In the genomic region with DNA sequence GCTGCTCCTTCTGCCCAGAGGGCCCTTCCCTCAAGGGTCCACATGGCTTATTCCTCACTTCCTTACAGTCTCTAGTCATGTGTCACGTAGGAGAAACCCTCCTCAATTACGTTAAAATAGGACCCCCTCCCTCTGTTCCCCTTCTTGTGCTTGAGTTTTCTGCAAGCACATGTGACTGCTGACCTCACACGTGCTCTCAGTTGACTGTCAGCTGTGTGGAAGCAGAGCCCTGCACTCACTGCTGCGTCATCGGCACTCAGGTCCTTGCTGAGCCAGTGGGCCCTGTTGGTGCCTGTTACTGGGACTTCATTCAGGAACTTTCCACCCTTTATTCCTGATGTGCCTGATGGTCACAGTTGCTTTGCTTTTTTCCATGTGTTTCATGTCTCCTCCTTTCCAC, we compare ENCODE assay signal across 23 cellular contexts. TPM values are rescaled to one million over a fixed set of nuclear protein-coding genes. Genes with fewer than 3 reads are reported as not detected.
DNase-seq lines count a peak whose midpoint lies in the region; ATAC-seq and TF ChIP-seq lines count a peak whose summit lies in the region.
"Had no signal": no experiment of that assay in that cellular context is flagged by ENCODE, and none has a peak within 500 bp of the region (broad histone marks: within the 10 kb centered on the region; RNA-seq: fewer than 3 reads in every experiment).

No MANE protein-coding gene starts in this region.

- H3K4me3 ChIP-seq in CD4-positive, CD25-positive, alpha-beta regulatory T cell (ENCODE audit: low read depth, low read length), result no peak overlapping the region
- no peak overlapping the region for H3K4me3 ChIP-seq in Caco-2 (ENCODE audit: low read depth, low read length)
- H3K4me3 ChIP-seq in dorsolateral prefrontal cortex, result no peak overlapping the region
- H3K4me3 ChIP-seq: suprapubic skin had no signal

- H3K9me3 Mint-ChIP-seq in CD4-positive, CD25-positive, alpha-beta regulatory T cell, result no peaks in the 10 kb centered on the region
- no peaks in the 10 kb centered on the region for H3K9me3 Mint-ChIP-seq in Caco-2 (ENCODE audit: unreplicated experiment)
- H3K9me3 Mint-ChIP-seq in activated CD8-positive, alpha-beta T cell treated with anti-CD3 and anti-CD28 coated beads for 36 hours, result no peaks in the 10 kb centered on the region
- H3K9me3 Mint-ChIP-seq in immature natural killer cell, result no peaks in the 10 kb centered on the region

- H3K27ac Mint-ChIP-seq in CD4-positive, CD25-positive, alpha-beta regulatory T cell, result peak overlapping the region; percentile 78 to 96 (median 89)
- H3K27ac Mint-ChIP-seq in Caco-2 (ENCODE audit: unreplicated experiment), result peak overlapping the region; percentile 28
- peak overlapping the region; percentile 55 for H3K27ac Mint-ChIP-seq in activated CD8-positive, alpha-beta T cell treated with anti-CD3 and anti-CD28 coated beads for 36 hours
- peak overlapping the region; percentile 78 to 93 (median 89) for H3K27ac Mint-ChIP-seq in immature natural killer cell

- H3K27ac ChIP-seq in CD4-positive, CD25-positive, alpha-beta regulatory T cell (ENCODE audit: insufficient read depth, low read length, poor library complexity, severe bottlenecking), result no peak overlapping the region
- H3K27ac ChIP-seq in dorsolateral prefrontal cortex, result no peak overlapping the region
- H3K27ac ChIP-seq: suprapubic skin had no signal

- no peak overlapping the region for H3K4me3 Mint-ChIP-seq in CD4-positive, CD25-positive, alpha-beta regulatory T cell
- H3K4me3 Mint-ChIP-seq in Caco-2 (ENCODE audit: unreplicated experiment), result no peak overlapping the region
- H3K4me3 Mint-ChIP-seq in activated CD8-positive, alpha-beta T cell treated with anti-CD3 and anti-CD28 coated beads for 36 hours, result no peak overlapping the region
- H3K4me3 Mint-ChIP-seq in immature natural killer cell, result peak overlapping the region; percentile 25 to 74 (median 58)

- H3K27me3 ChIP-seq in CD4-positive, CD25-positive, alpha-beta regulatory T cell (ENCODE audit: control insufficient read depth, insufficient read depth, low read length), result no peaks in the 10 kb centered on the region
- H3K27me3 ChIP-seq in Caco-2 (replicated peaks; ENCODE audit: control insufficient read depth, insufficient read depth, low read length), result no peaks in the 10 kb centered on the region
- H3K27me3 ChIP-seq in dorsolateral prefrontal cortex, result no peaks in the 10 kb centered on the region
- H3K27me3 ChIP-seq: suprapubic skin had no signal

- no TSS peak for BruUV-seq in Caco-2 (replicated peaks; lab: Mats Ljungman, UMichigan)

- no peak for TF ChIP-seq CTCF in Caco-2 (IDR thresholded peaks at IDR 0.05; ENCODE audit: insufficient read depth in 1 of 2, low read depth in 1 of 2, low read length in 1 of 2, severe bottlenecking in 1 of 2, unreplicated experiment in 1 of 2)
- no peak for TF ChIP-seq CTCF in activated CD8-positive, alpha-beta T cell treated with anti-CD3 and anti-CD28 coated beads for 36 hours (IDR thresholded peaks at IDR 0.05)
- no peak for TF ChIP-seq CTCF in dorsolateral prefrontal cortex (IDR thresholded peaks at IDR 0.05 in 54 of 56, conservative IDR thresholded peaks at IDR 0.05 in 2 of 56; ENCODE audit: low read depth in 1 of 56, partially characterized antibody in 56 of 56)

- peaks cover 90% of the 10 kb centered on the region for H3K36me3 ChIP-seq in CD4-positive, CD25-positive, alpha-beta regulatory T cell (ENCODE audit: control insufficient read depth, insufficient read depth, low read length)
- H3K36me3 ChIP-seq in Caco-2 (ENCODE audit: control insufficient read depth, insufficient read depth, low read length), result no peaks in the 10 kb centered on the region

- POLR2A ChIA-PET in Caco-2 (lab: Charles Lee), result no interaction called here
- POLR2A ChIA-PET in activated CD8-positive, alpha-beta T cell treated with anti-CD3 and anti-CD28 coated beads for 36 hours (lab: Charles Lee), result interaction anchor here (1.9 kb wide), 1 partner anchor 8 kb away, joined by 11 read pairs; no protein-coding TSS in a partner anchor

- H3K4me1 ChIP-seq in CD4-positive, CD25-positive, alpha-beta regulatory T cell (ENCODE audit: control insufficient read depth, insufficient read depth, low read length, poor library complexity, severe bottlenecking), result peaks cover 16% of the 10 kb centered on the region
- H3K4me1 ChIP-seq in Caco-2, result no peaks in the 10 kb centered on the region
- H3K4me1 ChIP-seq: suprapubic skin had no signal

- intact Hi-C loops in Caco-2 (cut with micrococcal nuclease; ENCODE audit: unreplicated experiment) (no loop called here), dorsolateral prefrontal cortex (cut with DNase I) (no loop called here)
- intact Hi-C loops in activated CD8-positive, alpha-beta T cell treated with anti-CD3 and anti-CD28 coated beads for 36 hours (cut with micrococcal nuclease), result no loop called here

- no peak for ATAC-seq in CD4-positive, CD25-positive, alpha-beta regulatory T cell (ENCODE audit: low read depth in 2 of 2)
- no peak for ATAC-seq in activated CD8-positive, alpha-beta T cell treated with anti-CD3 and anti-CD28 coated beads for 36 hours
- ATAC-seq: Right ventricle myocardium inferior had no signal

- no peaks in the 10 kb centered on the region for H3K9me3 ChIP-seq in CD4-positive, CD25-positive, alpha-beta regulatory T cell (ENCODE audit: control insufficient read depth in 2 of 2, low read length in 2 of 2)
- H3K9me3 ChIP-seq in Caco-2, result no peaks in the 10 kb centered on the region
- H3K9me3 ChIP-seq: suprapubic skin had no signal

- no peaks in the 10 kb centered on the region for H3K27me3 Mint-ChIP-seq in CD4-positive, CD25-positive, alpha-beta regulatory T cell
- H3K27me3 Mint-ChIP-seq in Caco-2 (ENCODE audit: insufficient read depth, unreplicated experiment) (no peaks in the 10 kb centered on the region), immature natural killer cell (ENCODE audit: low read depth in 3 of 3) (peaks cover 0 to 10% (median 6%) of the 10 kb centered on the region in 3 donors)
- H3K27me3 Mint-ChIP-seq in activated CD8-positive, alpha-beta T cell treated with anti-CD3 and anti-CD28 coated beads for 36 hours, result no peaks in the 10 kb centered on the region

- DNase-seq in CD4-positive, CD25-positive, alpha-beta regulatory T cell, result no peak
- DNase-seq in Caco-2, result no peak
- no peak for DNase-seq in activated CD8-positive, alpha-beta T cell treated with anti-CD3 and anti-CD28 coated beads for 36 hours
- no peak for DNase-seq in immature natural killer cell
- no peak for DNase-seq in NCI-H1694 (lab: John Stamatoyannopoulos, UW)
- no peak for DNase-seq in dorsolateral prefrontal cortex
- no peak for DNase-seq in LoVo (ENCODE audit: low spot score)
- DNase-seq in SIG-M5 (lab: John Stamatoyannopoulos, UW), result no peak
- DNase-seq: activated CD4-positive, CD25-positive, alpha-beta regulatory T cell treated with anti-CD3 and anti-CD28 coated beads, Interleukin-2, amount 50 U/mL, for 72 hours; effector memory CD4-positive, alpha-beta T cell; head of caudate nucleus; Karpas-422; NCI-H1092 treated with DMSO at 0.1 percent for 48 hours; NCI-H526 treated with DMSO at 0.1 percent for 48 hours; posterior cingulate gyrus; stimulated activated CD4-positive, alpha-beta T cell treated with anti-CD3 and anti-CD28 coated beads, Interleukin-4, amount 100 ng/mL, for 1 hour; T-helper 9 cell had no signal

- H3K36me3 Mint-ChIP-seq in CD4-positive, CD25-positive, alpha-beta regulatory T cell, result peaks cover 78% of the 10 kb centered on the region
- H3K36me3 Mint-ChIP-seq in Caco-2 (ENCODE audit: insufficient read depth, unreplicated experiment), result peaks cover 72% of the 10 kb centered on the region
- peaks cover 63% of the 10 kb centered on the region for H3K36me3 Mint-ChIP-seq in activated CD8-positive, alpha-beta T cell treated with anti-CD3 and anti-CD28 coated beads for 36 hours (ENCODE audit: low read depth)
- H3K36me3 Mint-ChIP-seq in immature natural killer cell, result peaks cover 31 to 69% (median 48%) of the 10 kb centered on the region in 3 donors

- H3K4me1 Mint-ChIP-seq in CD4-positive, CD25-positive, alpha-beta regulatory T cell, result peaks cover 30 to 67% (median 44%) of the 10 kb centered on the region in 4 donors
- H3K4me1 Mint-ChIP-seq in Caco-2 (ENCODE audit: low read depth, unreplicated experiment), result no peaks in the 10 kb centered on the region
- H3K4me1 Mint-ChIP-seq in activated CD8-positive, alpha-beta T cell treated with anti-CD3 and anti-CD28 coated beads for 36 hours (ENCODE audit: low read depth), result peaks cover 54% of the 10 kb centered on the region
- peaks cover 52 to 67% of the 10 kb centered on the region in 2 donors for H3K4me1 Mint-ChIP-seq in immature natural killer cell

- CTCF ChIA-PET in Caco-2 (lab: Charles Lee), result no interaction called here
- CTCF ChIA-PET in activated CD8-positive, alpha-beta T cell treated with anti-CD3 and anti-CD28 coated beads for 36 hours (lab: Charles Lee), result interaction anchor here (6.2 kb wide), 1 partner anchor 9 kb away, joined by 30 read pairs; a partner anchor contains a TSS

RNA-seq across cellular contexts. Expression of a gene that starts 11.1 kb away (rescaled TPM):
- 125 TPM for total RNA-seq in CD4-positive, CD25-positive, alpha-beta regulatory T cell
- 10 to 100 TPM; 15.2 to 23.5 (median 19.0) TPM for polyA plus RNA-seq in CD4-positive, CD25-positive, alpha-beta regulatory T cell
- 20.1 and 24.4 TPM in 2 replicates for total RNA-seq in Caco-2 (2022)
- total RNA-seq in activated CD8-positive, alpha-beta T cell treated with anti-CD3 and anti-CD28 coated beads for 36 hours, result 10 to 100 TPM; 22.1 to 24.4 TPM
- 10 to 100 TPM in 2 of 3 donors, 1 to 10 TPM in 1; 9.3 to 16.4 (median 13.2) TPM for polyA plus RNA-seq in immature natural killer cell
- 10 to 100 TPM; 32.3 to 74.5 (median 53.4) TPM for total RNA-seq in dorsolateral prefrontal cortex

RNA-seq across cellular contexts. Expression of a gene that starts 45.1 kb away (rescaled TPM):
- total RNA-seq in CD4-positive, CD25-positive, alpha-beta regulatory T cell, result 1.7 TPM
- polyA plus RNA-seq in CD4-positive, CD25-positive, alpha-beta regulatory T cell, result not detected
- total RNA-seq in Caco-2 (2022) (not detected in 2 replicates), dorsolateral prefrontal cortex (1 to 10 TPM in 6 of 120 experiments, under 1 TPM in 17, not detected in 97; 0.07 to 3.2 (median 0.61) TPM)
- total RNA-seq in activated CD8-positive, alpha-beta T cell treated with anti-CD3 and anti-CD28 coated beads for 36 hours, result not detected
- polyA plus RNA-seq in immature natural killer cell, result not detected
- total RNA-seq: cardiac septum, G401, liver, Right ventricle myocardium inferior, skeletal muscle tissue, suprapubic skin had no signal
- polyA plus RNA-seq: liver had no signal

Comparison
In these comparisons a context has a peak if more than half of its experiments do, and no peak if none do; other contexts are left out.
1. H3K27ac Mint-ChIP-seq: peak in every context shown above with its lines; median percentile 89 in CD4-positive, CD25-positive, alpha-beta regulatory T cell; 89 in immature natural killer cell; 55 in activated CD8-positive, alpha-beta T cell treated with anti-CD3 and anti-CD28 coated beads for 36 hours; 28 in Caco-2.
2. H3K4me3 Mint-ChIP-seq: peak in immature natural killer cell (5 of 5); none in CD4-positive, CD25-positive, alpha-beta regulatory T cell (0 of 4), Caco-2 (single experiment) and activated CD8-positive, alpha-beta T cell treated with anti-CD3 and anti-CD28 coated beads for 36 hours (single experiment).